ENCODE assay signal across 8 cellular contexts in the genomic region with DNA sequence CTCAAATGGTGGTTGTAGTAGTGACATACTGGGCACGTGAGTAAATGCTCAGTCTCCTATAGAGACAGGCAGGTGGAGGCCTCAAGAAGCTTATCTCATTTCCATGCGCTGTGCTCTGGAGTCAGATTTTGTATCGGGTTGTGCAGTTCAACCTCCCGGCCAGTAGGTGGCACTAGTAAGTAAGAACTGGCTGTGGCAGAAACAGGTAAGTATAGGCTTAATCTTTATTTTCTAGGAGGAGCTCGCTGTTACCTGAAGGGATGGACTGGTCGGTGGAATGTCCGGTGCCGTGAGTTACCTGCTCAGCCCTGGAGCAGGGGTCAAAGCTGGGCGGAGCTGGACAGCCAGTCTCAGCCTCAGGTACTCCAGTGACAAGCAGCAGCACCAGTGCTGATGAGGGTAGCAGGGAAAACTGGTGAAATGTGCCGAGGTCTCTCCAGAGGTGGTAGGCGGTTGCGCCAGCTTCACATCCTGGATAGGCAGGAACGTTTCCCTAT.
DNase-seq lines count a peak whose midpoint lies in the region; ATAC-seq, FAIRE-seq and TF ChIP-seq lines count a peak whose summit lies in the region.

No MANE protein-coding gene starts in this region.

- no peaks in the 10 kb centered on the region for H4K20me1 ChIP-seq in keratinocyte (ENCODE audit: control insufficient read depth, extremely low read depth, insufficient read depth, low read length)

- H3K27ac ChIP-seq in body of pancreas (peak overlapping the region in 3 of 4 donors; percentile 42 to 53 (median 45)), keratinocyte (ENCODE audit: control insufficient read depth, insufficient read depth, low read length) (no peak overlapping the region)

- H3K36me3 ChIP-seq in body of pancreas (replicated peaks in 1 of 2; ENCODE audit: insufficient read depth in 1 of 2, low read depth in 2 of 2) (no peaks in the 10 kb centered on the region), keratinocyte (ENCODE audit: control insufficient read depth in 2 of 2, extremely low read depth in 1 of 2, insufficient read depth in 2 of 2, low read length in 2 of 2) (no peaks in the 10 kb centered on the region)

- WGBS in body of pancreas, 2 donors: 5% methylated on average over 11 to 13 of the region's 13 CpGs

- peak overlapping the region; percentile 18 for H3K9ac ChIP-seq in keratinocyte (ENCODE audit: control insufficient read depth, extremely low read depth, insufficient read depth, low read length)

- in situ Hi-C loops in SK-MEL-5 (cut with HindIII; ENCODE audit: low pct_unique_long_range_greater_than_20kb, low sequenced_read_pairs): no loop called here

- H3K4me3 ChIP-seq in body of pancreas: peak overlapping the region; percentile 43 to 67
- H3K4me3 ChIP-seq in keratinocyte (ENCODE audit: control insufficient read depth in 2 of 3, extremely low read depth in 1 of 3, insufficient read depth in 2 of 3, low read depth in 1 of 3, low read length in 3 of 3): peak overlapping the region; percentile 67 to 79 (median 73)

- H3K9me1 ChIP-seq in keratinocyte (ENCODE audit: control insufficient read depth, extremely low read depth, insufficient read depth, low read length): no peaks in the 10 kb centered on the region

- H3K79me2 ChIP-seq in keratinocyte (ENCODE audit: control insufficient read depth, insufficient read depth, low read length): no peaks in the 10 kb centered on the region

- H3K27me3 ChIP-seq in body of pancreas (no peaks in the 10 kb centered on the region), keratinocyte (ENCODE audit: control insufficient read depth, extremely low read depth, insufficient read depth, low read length) (no peaks in the 10 kb centered on the region)

- DNase-seq in GM10266 (ENCODE audit: extremely low spot score) (peak; percentile 51), HuH-7.5 (ENCODE audit: low spot score) (peak; percentile 22), SK-MEL-5 (ENCODE audit: low read depth, low spot score) (peak; percentile 66), body of pancreas (peak; percentile 66 to 80 (median 75)), keratinocyte (ENCODE audit: low read depth, low spot score) (peak; percentile 17), occipital lobe (lab: John Stamatoyannopoulos, UW) (no peak)
- DNase-seq in stimulated activated CD8-positive, alpha-beta memory T cell treated with anti-CD3 and anti-CD28 coated beads, Interleukin-4, amount 100 ng/mL, for 24 hours (ENCODE audit: low read depth): peak; percentile 4

- FAIRE-seq in keratinocyte (lab: Jason Lieb, UNC): peak; percentile 41

- TF ChIP-seq CTCF in GM10266 (IDR thresholded peaks at IDR 0.05; ENCODE audit: control insufficient read depth, insufficient read depth, low read depth, missing control alignments) (peak; percentile 93), body of pancreas (IDR thresholded peaks at IDR 0.05) (peak; percentile 76 to 88 (median 84)), keratinocyte (optimal IDR thresholded peaks at IDR 0.05 in 1 of 3, IDR thresholded peaks at IDR 0.05 in 1 of 3, conservative IDR thresholded peaks at IDR 0.05 in 1 of 3; ENCODE audit: extremely low read depth in 1 of 3, insufficient read depth in 2 of 3, low read length in 3 of 3) (peak; percentile 80 to 89 (median 82))

- H3K9me3 ChIP-seq in body of pancreas (no peaks in the 10 kb centered on the region), keratinocyte (ENCODE audit: control insufficient read depth, low read depth, low read length) (no peaks in the 10 kb centered on the region)

- peak in 2 of 3 donors; percentile 33 to 57 for TF ChIP-seq POLR2A in body of pancreas (IDR thresholded peaks at IDR 0.05)

- intact Hi-C loops in body of pancreas (cut with DNase I): no loop called here

- H2AFZ ChIP-seq in keratinocyte (ENCODE audit: control insufficient read depth, low read length): peak overlapping the region; percentile 94

- H3K4me1 ChIP-seq in body of pancreas (no peaks in the 10 kb centered on the region), keratinocyte (ENCODE audit: control insufficient read depth, extremely low read depth, insufficient read depth, low read length) (no peaks in the 10 kb centered on the region)

- ATAC-seq in GM21723 (IDR thresholded peaks at IDR 0.05; ENCODE audit: unreplicated experiment) (peak; percentile 96), body of pancreas (peak; percentile 89)

- peak overlapping the region; percentile 74 for H3K4me2 ChIP-seq in keratinocyte (ENCODE audit: control insufficient read depth, extremely low read depth, insufficient read depth, low read depth, low read length)

- dilution Hi-C loops in keratinocyte (cut with MboI; ENCODE audit: extremely low pct_ligation_motif_present, low sequenced_read_pairs): no loop called here
